8 cellular contexts compared by ENCODE assay signal in genomic region chr11:4607782-4608666, GRCh38. TPM values are rescaled to one million over a fixed set of nuclear protein-coding genes. Genes with fewer than 3 reads are reported as not detected.
DNase-seq lines count a peak whose midpoint lies in the region; ATAC-seq, FAIRE-seq and TF ChIP-seq lines count a peak whose summit lies in the region.

Gene TRIM68, minus strand, starts transcription at chr11:4608231. Its CDS starts 2,727 bp downstream, at chr11:4605504.

- no peaks in the 10 kb centered on the region for H4K20me1 ChIP-seq in HepG2 (ENCODE audit: insufficient read depth, low read length)
- H4K20me1 ChIP-seq in smooth muscle cell (ENCODE audit: low read depth), result no peaks in the 10 kb centered on the region

- TF ChIP-seq RAD21 in liver (IDR thresholded peaks at IDR 0.05) (peak; percentile 16 to 19), HepG2 (CRISPR knock-in tag; IDR thresholded peaks at IDR 0.05) (no peak)

- intact Hi-C loops in HepG2 (cut with micrococcal nuclease; ENCODE audit: unreplicated experiment), result no loop called here

- no peaks in the 10 kb centered on the region for H3F3A ChIP-seq in smooth muscle cell (ENCODE audit: low read depth)

- H3K4me3 ChIP-seq in liver (ENCODE audit: low read depth in 1 of 3, low read length in 3 of 3) (peak within 1 kb of the TSS; percentile 79 to 91 (median 87)), HepG2 (replicated peaks in 1 of 3; ENCODE audit: insufficient read depth in 1 of 3, low read depth in 2 of 3, low read length in 3 of 3) (no peak within 1 kb of the TSS), WERI-Rb-1 (ENCODE audit: low read depth, low read length) (peak within 1 kb of the TSS; percentile 67), bronchial epithelial cell (ENCODE audit: low read depth, low read length) (peak within 1 kb of the TSS; percentile 69), iPS-20b (ENCODE audit: low read length) (peak within 1 kb of the TSS; percentile 74), smooth muscle cell (peak within 1 kb of the TSS; percentile 71)

- FAIRE-seq in HepG2 (lab: Jason Lieb, UNC) (no peak), bronchial epithelial cell (lab: Jason Lieb, UNC) (peak; percentile 58)

- ATAC-seq in HepG2 (no peak), HG03060 (IDR thresholded peaks at IDR 0.05; ENCODE audit: low read depth, unreplicated experiment) (peak; percentile 98)

- H3K4me2 ChIP-seq in HepG2 (ENCODE audit: low read depth, low read length), result no peak within 1 kb of the TSS
- H3K4me2 ChIP-seq in smooth muscle cell, result peak within 1 kb of the TSS; percentile 90

- peak within 1 kb of the TSS; percentile 81 to 85 for H3K27ac ChIP-seq in liver (ENCODE audit: low read depth in 1 of 2, low read length in 2 of 2)
- no peak within 1 kb of the TSS for H3K27ac ChIP-seq in HepG2 (ENCODE audit: extremely low read length, insufficient read depth, low read length)
- H3K27ac ChIP-seq in WERI-Rb-1, result peak within 1 kb of the TSS; percentile 81
- no peak within 1 kb of the TSS for H3K27ac ChIP-seq in iPS-20b (ENCODE audit: low read length)
- peak within 1 kb of the TSS; percentile 76 for H3K27ac ChIP-seq in smooth muscle cell (ENCODE audit: low read depth)

- H3K36me3 ChIP-seq in liver (ENCODE audit: control insufficient read depth in 4 of 4, insufficient read depth in 3 of 4, low read depth in 1 of 4, low read length in 3 of 4), result peaks cover 0 to 14% (median 5%) of the 10 kb centered on the region in 4 donors
- no peaks in the 10 kb centered on the region for H3K36me3 ChIP-seq in HepG2 (replicated peaks in 1 of 2; ENCODE audit: control insufficient read depth in 1 of 2, insufficient read depth in 2 of 2, low read length in 2 of 2)
- no peaks in the 10 kb centered on the region for H3K36me3 ChIP-seq in WERI-Rb-1
- peaks cover 3% of the 10 kb centered on the region for H3K36me3 ChIP-seq in bronchial epithelial cell (ENCODE audit: control insufficient read depth, insufficient read depth, low read length)
- H3K36me3 ChIP-seq in iPS-20b (ENCODE audit: insufficient read depth, low read depth, low read length), result no peaks in the 10 kb centered on the region
- H3K36me3 ChIP-seq in smooth muscle cell (ENCODE audit: low read depth), result no peaks in the 10 kb centered on the region

- TF ChIP-seq POLR2A in HepG2 (IDR thresholded peaks at IDR 0.05; ENCODE audit: insufficient read depth in 1 of 2, low read depth in 2 of 2, low read length in 2 of 2), result no peak

- TF ChIP-seq EP300 in HepG2 (IDR thresholded peaks at IDR 0.05; ENCODE audit: low read depth in 2 of 2, low read length in 2 of 2), result no peak
- no peak for TF ChIP-seq EP300 in HepG2 (CRISPR knock-in tag; IDR thresholded peaks at IDR 0.05; ENCODE audit: borderline replicate concordance)

- WGBS in liver, result 4% methylated on average over 43 of the region's 43 CpGs
- WGBS in HepG2 (ENCODE audit: low lambda C conversion rate), result 43% methylated on average over 18 of the region's 43 CpGs
- WGBS in smooth muscle cell (ENCODE audit: low lambda C conversion rate), result 4% methylated on average over 42 of the region's 43 CpGs

- POLR2A ChIA-PET in HepG2 (lab: Yijun Ruan, JAX), result no interaction called here

- H3K9me3 ChIP-seq in liver (ENCODE audit: control insufficient read depth in 4 of 4, low read length in 3 of 4), result no peaks in the 10 kb centered on the region
- H3K9me3 ChIP-seq in HepG2 (ENCODE audit: low read length), result no peaks in the 10 kb centered on the region
- peaks cover 8% of the 10 kb centered on the region for H3K9me3 ChIP-seq in WERI-Rb-1 (ENCODE audit: severe bottlenecking)
- H3K9me3 ChIP-seq in iPS-20b (ENCODE audit: insufficient read depth, low read depth, low read length), result no peaks in the 10 kb centered on the region
- no peaks in the 10 kb centered on the region for H3K9me3 ChIP-seq in smooth muscle cell (replicated peaks; ENCODE audit: low read depth)

- peak within 1 kb of the TSS; percentile 50 to 76 for H3K9ac ChIP-seq in liver (ENCODE audit: low read depth in 1 of 2, low read length in 2 of 2)
- no peak within 1 kb of the TSS for H3K9ac ChIP-seq in HepG2 (ENCODE audit: insufficient read depth, low read depth, low read length)
- peak within 1 kb of the TSS; percentile 84; the same call in 1 of the 2 replicates for H3K9ac ChIP-seq in iPS-20b (ENCODE audit: low read depth, low read length)
- H3K9ac ChIP-seq in smooth muscle cell (ENCODE audit: low read depth), result peak within 1 kb of the TSS; percentile 74

- CTCF ChIA-PET in HepG2 (lab: Yijun Ruan, JAX; ENCODE audit: low intra/inter-chr PET ratio, low total read pairs), result no interaction called here

- peaks cover 0 to 12% (median 4%) of the 10 kb centered on the region in 4 donors for H3K4me1 ChIP-seq in liver (ENCODE audit: control insufficient read depth in 4 of 4, insufficient read depth in 4 of 4, low read length in 3 of 4)
- no peaks in the 10 kb centered on the region for H3K4me1 ChIP-seq in HepG2 (ENCODE audit: insufficient read depth, low read length)
- no peaks in the 10 kb centered on the region for H3K4me1 ChIP-seq in iPS-20b (ENCODE audit: insufficient read depth, low read length)
- peaks cover 4% of the 10 kb centered on the region for H3K4me1 ChIP-seq in smooth muscle cell (ENCODE audit: low read depth)

- no peak for TF ChIP-seq CTCF in liver (IDR thresholded peaks at IDR 0.05; ENCODE audit: low read depth, low read length, missing input control)
- TF ChIP-seq CTCF in HepG2 (CRISPR knock-in tag; IDR thresholded peaks at IDR 0.05), result no peak
- TF ChIP-seq CTCF in WERI-Rb-1 (IDR thresholded peaks at IDR 0.05; ENCODE audit: low read depth, low read length), result no peak
- TF ChIP-seq CTCF in bronchial epithelial cell (IDR thresholded peaks at IDR 0.05; ENCODE audit: insufficient read depth, low read length, severe bottlenecking), result no peak
- TF ChIP-seq CTCF in smooth muscle cell (IDR thresholded peaks at IDR 0.05; ENCODE audit: borderline replicate concordance, insufficient read depth, poor library complexity, severe bottlenecking), result no peak

- no peaks in the 10 kb centered on the region for H3K79me2 ChIP-seq in HepG2 (ENCODE audit: insufficient read depth, low read length)
- H3K79me2 ChIP-seq in smooth muscle cell (ENCODE audit: low read depth), result no peaks in the 10 kb centered on the region

- H2AFZ ChIP-seq in HepG2 (ENCODE audit: low read length) (no peak within 1 kb of the TSS), smooth muscle cell (ENCODE audit: low read depth) (peak within 1 kb of the TSS; percentile 97)

- no TSS peak for BruUV-seq in HepG2 (replicated peaks; lab: Mats Ljungman, UMichigan)

- H3K27me3 ChIP-seq in liver (ENCODE audit: control insufficient read depth in 4 of 4, insufficient read depth in 4 of 4, low read length in 3 of 4), result no peaks in the 10 kb centered on the region
- peaks cover 0 to 20% of the 10 kb centered on the region in 2 experiments; a peak in 1 of 5 replicates for H3K27me3 ChIP-seq in HepG2 (ENCODE audit: control insufficient read depth in 1 of 2, insufficient read depth in 2 of 2, low read length in 2 of 2)
- H3K27me3 ChIP-seq in WERI-Rb-1 (ENCODE audit: insufficient read depth, low read depth, severe bottlenecking), result no peaks in the 10 kb centered on the region
- H3K27me3 ChIP-seq in bronchial epithelial cell (ENCODE audit: control insufficient read depth, insufficient read depth, low read length), result no peaks in the 10 kb centered on the region
- no peaks in the 10 kb centered on the region for H3K27me3 ChIP-seq in iPS-20b (ENCODE audit: insufficient read depth, low read length)
- H3K27me3 ChIP-seq in smooth muscle cell (ENCODE audit: low read depth), result no peaks in the 10 kb centered on the region

- in situ Hi-C loops in HepG2 (cut with HindIII; ENCODE audit: extremely low pct_ligation_motif_present, low pct_unique_long_range_greater_than_20kb), result no loop called here

- DNase-seq in HepG2 (ENCODE audit: low spot score), result no peak
- peak; percentile 85 for DNase-seq in NCI-H2171 treated with DMSO at 0.1 percent for 48 hours (lab: John Stamatoyannopoulos, UW)
- peak; percentile 95 for DNase-seq in WERI-Rb-1
- DNase-seq in bronchial epithelial cell (ENCODE audit: low read depth), result peak; percentile 87
- DNase-seq in smooth muscle cell (lab: John Stamatoyannopoulos, UW; ENCODE audit: unreplicated experiment), result peak; percentile 82

TF ChIP-seq in HepG2, 621 proteins besides CTCF, POLR2A, EP300 and RAD21 (continues in another document):
- TF ChIP-seq ZNF878 (CRISPR knock-in tag; IDR thresholded peaks at IDR 0.05) (no peak), ZFP62 (CRISPR knock-in tag; IDR thresholded peaks at IDR 0.05) (no peak), TBX2 (CRISPR knock-in tag; IDR thresholded peaks at IDR 0.05; ENCODE audit: borderline replicate concordance) (no peak), RARG (CRISPR knock-in tag; IDR thresholded peaks at IDR 0.05; ENCODE audit: low read depth) (no peak), NFYB (CRISPR knock-in tag; IDR thresholded peaks at IDR 0.05) (no peak)

RNA-seq across cellular contexts. Expression of gene TRIM68, which starts in this region (rescaled TPM):
- total RNA-seq in liver (10 to 100 TPM in 1 of 2 donors, 1 to 10 TPM in 1; 4.9 to 11.2 TPM), HepG2 (2016; rRNA removed; fragmentation: Illumina TruSeq; extraction: Trizol) (not detected in 2 replicates), bronchial epithelial cell (6.8 and 9.1 TPM in 2 replicates), smooth muscle cell (10.7 and 18.9 TPM in 2 replicates)
- polyA plus RNA-seq in liver (1 to 10 TPM; 2.6 to 6.0 TPM), HepG2 (2011; rRNA removed) (not detected in 2 replicates), smooth muscle cell (7.8 and 10.7 TPM in 2 replicates)
- total RNA-seq in HepG2 (2016; cell fraction: cytosol; rRNA removed; fragmentation: Illumina TruSeq; extraction: Trizol; ENCODE audit: low read depth), result not detected in 2 replicates
- not detected in 2 replicates for total RNA-seq in HepG2 (2016; cell fraction: insoluble cytoplasmic fraction; rRNA removed; fragmentation: Illumina TruSeq; extraction: Trizol)
- not detected in 2 replicates for total RNA-seq in HepG2 (2016; cell fraction: membrane; rRNA removed; fragmentation: Illumina TruSeq; extraction: Trizol)
- not detected in 2 replicates for total RNA-seq in HepG2 (2016; cell fraction: nucleus; rRNA removed; fragmentation: Illumina TruSeq; extraction: Trizol)
- polyA plus RNA-seq in HepG2 (2011; cell fraction: cytosol; rRNA removed), result not detected in 2 replicates
- not detected in 2 replicates for polyA plus RNA-seq in HepG2 (2011; cell fraction: nucleus; rRNA removed)
- not detected in 2 replicates for polyA plus RNA-seq in HepG2 (2012)
- polyA plus RNA-seq in HepG2 (2016; cell fraction: cytosol; fragmentation: Illumina TruSeq; extraction: Trizol; ENCODE audit: low read depth), result not detected in 2 replicates
- not detected in 2 replicates for polyA plus RNA-seq in HepG2 (2016; cell fraction: insoluble cytoplasmic fraction; fragmentation: Illumina TruSeq; extraction: Trizol; ENCODE audit: low read depth)
- not detected in 2 replicates for polyA plus RNA-seq in HepG2 (2016; cell fraction: membrane; fragmentation: Illumina TruSeq; extraction: Trizol; ENCODE audit: low read depth)
- polyA plus RNA-seq in HepG2 (2016; cell fraction: nucleus; fragmentation: Illumina TruSeq; extraction: Trizol; ENCODE audit: insufficient read depth, low read depth), result not detected in 2 replicates
- polyA minus RNA-seq in HepG2 (2011; rRNA and poly(A)+ RNA removed; ENCODE audit: low replicate concordance), result 3.2 TPM in 1 of 2 replicates, not detected in the other
- polyA minus RNA-seq in HepG2 (2011; cell fraction: cytosol; rRNA and poly(A)+ RNA removed), result not detected in 2 replicates
- not detected in 2 replicates for polyA minus RNA-seq in HepG2 (2011; cell fraction: nucleus; rRNA and poly(A)+ RNA removed)

Comparison
In these comparisons a context has a peak if more than half of its experiments do, and no peak if none do; other contexts are left out.
1. H3K27ac ChIP-seq: peak in liver (2 of 2), WERI-Rb-1 (single experiment) and smooth muscle cell (single experiment); none in HepG2 (single experiment) and iPS-20b (single experiment).
2. H3K4me3 ChIP-seq: peak in liver (3 of 3), WERI-Rb-1 (single experiment), bronchial epithelial cell (single experiment), iPS-20b (single experiment) and smooth muscle cell (single experiment); none in HepG2 (0 of 3).